In the genomic region with DNA sequence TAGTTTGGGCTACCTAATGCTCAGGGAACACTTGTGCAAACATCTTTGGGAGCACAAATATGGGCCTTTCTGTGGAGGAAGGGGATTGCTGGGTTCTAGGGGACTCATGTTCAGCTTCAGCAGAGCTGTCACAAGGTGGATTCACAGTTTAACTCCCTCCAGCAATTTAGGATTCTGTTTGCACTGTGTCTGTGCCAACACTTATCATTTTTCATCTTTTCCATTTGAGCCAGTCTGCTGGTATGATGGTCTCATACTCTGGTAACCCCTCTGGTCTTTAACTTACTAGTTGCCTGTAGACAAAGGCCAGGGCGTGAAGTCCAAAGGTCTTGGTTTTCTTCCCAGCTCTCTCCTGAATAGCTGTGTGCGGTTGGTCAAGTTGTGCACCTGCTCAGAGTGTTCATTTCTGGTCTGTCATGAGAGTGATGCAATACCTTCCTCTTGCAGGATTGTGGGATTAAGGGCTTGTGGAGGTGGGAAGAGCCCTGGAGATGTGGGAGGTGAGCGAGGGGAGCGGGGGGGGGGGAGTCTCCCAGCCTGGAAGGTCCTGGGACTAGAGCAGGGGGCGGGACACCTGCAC, we compare ENCODE assay signal across 1 cellular context.
TF ChIP-seq lines count a peak whose summit lies in the region.

No MANE protein-coding gene starts in this region.

TF ChIP-seq in HepG2, 621 proteins besides CTCF, POLR2A, EP300 and RAD21 (continued from another document and continues in another):
- TF ChIP-seq AHR (CRISPR knock-in tag; IDR thresholded peaks at IDR 0.05) (no peak), HNF4G (IDR thresholded peaks at IDR 0.05; ENCODE audit: borderline replicate concordance, low read depth, low read length) (peak; percentile 84), HNF4G (CRISPR knock-in tag; IDR thresholded peaks at IDR 0.05; ENCODE audit: borderline replicate concordance, low read depth) (peak; percentile 81; the same call in 1 of the 2 replicates), FIP1L1 (IDR thresholded peaks at IDR 0.05; ENCODE audit: borderline replicate concordance, insufficient read depth, low read depth, low read length) (no peak), ETV5 (CRISPR knock-in tag; IDR thresholded peaks at IDR 0.05; ENCODE audit: borderline replicate concordance) (0 out of 2 replicates have a peak, but pooled peaks have one; percentile 18), ZNF446 (CRISPR knock-in tag; IDR thresholded peaks at IDR 0.05) (no peak), RFX1 (IDR thresholded peaks at IDR 0.05) (no peak), HHEX (CRISPR knock-in tag; IDR thresholded peaks at IDR 0.05) (no peak), ZFP36L2 (CRISPR knock-in tag; IDR thresholded peaks at IDR 0.05) (no peak), KIAA2018 (CRISPR knock-in tag; IDR thresholded peaks at IDR 0.05; ENCODE audit: borderline replicate concordance) (no peak), KLF11 (CRISPR knock-in tag; IDR thresholded peaks at IDR 0.05) (no peak), GATA4 (IDR thresholded peaks at IDR 0.05; ENCODE audit: borderline replicate concordance, low read depth) (no peak), ZNF275 (CRISPR knock-in tag; IDR thresholded peaks at IDR 0.05; ENCODE audit: borderline replicate concordance) (no peak), RFX5 (IDR thresholded peaks at IDR 0.05; ENCODE audit: low read depth, low read length) (no peak), ZNF878 (CRISPR knock-in tag; IDR thresholded peaks at IDR 0.05) (no peak), RBM39 (IDR thresholded peaks at IDR 0.05; ENCODE audit: low read depth, low read length, poor library complexity, severe bottlenecking) (no peak), ATF4 (CRISPR knock-in tag; IDR thresholded peaks at IDR 0.05) (peak in 1 of 2 experiments; percentile 96; a peak in 3 of 4 replicates), EZH2 (conservative IDR thresholded peaks at IDR 0.05; ENCODE audit: low read depth, low read length) (no peak), MIXL1 (CRISPR knock-in tag; IDR thresholded peaks at IDR 0.05) (0 out of 2 replicates have a peak, but pooled peaks have one; percentile 27), PAX8 (CRISPR knock-in tag; IDR thresholded peaks at IDR 0.05; ENCODE audit: borderline replicate concordance) (no peak), ZNF777 (CRISPR knock-in tag; IDR thresholded peaks at IDR 0.05) (no peak), ZNF691 (CRISPR knock-in tag; IDR thresholded peaks at IDR 0.05; ENCODE audit: borderline replicate concordance, low read depth) (no peak), ZNF253 (CRISPR knock-in tag; IDR thresholded peaks at IDR 0.05; ENCODE audit: borderline replicate concordance) (no peak), CENPBD1 (CRISPR knock-in tag; IDR thresholded peaks at IDR 0.05; ENCODE audit: borderline replicate concordance, low read depth) (no peak), NPAS2 (CRISPR knock-in tag; IDR thresholded peaks at IDR 0.05; ENCODE audit: borderline replicate concordance) (no peak), ZNF34 (CRISPR knock-in tag; IDR thresholded peaks at IDR 0.05; ENCODE audit: borderline replicate concordance) (no peak), FOXK2 (IDR thresholded peaks at IDR 0.05) (no peak), HDAC6 (IDR thresholded peaks at IDR 0.05; ENCODE audit: low read depth, low read length) (no peak), ZNF737 (CRISPR knock-in tag; IDR thresholded peaks at IDR 0.05; ENCODE audit: borderline replicate concordance) (no peak), SAFB2 (CRISPR knock-in tag; IDR thresholded peaks at IDR 0.05; ENCODE audit: borderline replicate concordance, low read depth) (no peak), ZNF772 (CRISPR knock-in tag; IDR thresholded peaks at IDR 0.05) (no peak), PHF21A (CRISPR knock-in tag; IDR thresholded peaks at IDR 0.05) (peak; percentile 47; the same call in 1 of the 2 replicates), ZNF788 (CRISPR knock-in tag; IDR thresholded peaks at IDR 0.05; ENCODE audit: borderline replicate concordance) (no peak), ZFP1 (CRISPR knock-in tag; IDR thresholded peaks at IDR 0.05) (no peak), TEAD2 (CRISPR knock-in tag; IDR thresholded peaks at IDR 0.05) (no peak), KDM6A (CRISPR knock-in tag; IDR thresholded peaks at IDR 0.05; ENCODE audit: low read depth) (no peak), ZNF235 (CRISPR knock-in tag; IDR thresholded peaks at IDR 0.05; ENCODE audit: borderline replicate concordance) (no peak)
- TF ChIP-seq, protein P1, sequence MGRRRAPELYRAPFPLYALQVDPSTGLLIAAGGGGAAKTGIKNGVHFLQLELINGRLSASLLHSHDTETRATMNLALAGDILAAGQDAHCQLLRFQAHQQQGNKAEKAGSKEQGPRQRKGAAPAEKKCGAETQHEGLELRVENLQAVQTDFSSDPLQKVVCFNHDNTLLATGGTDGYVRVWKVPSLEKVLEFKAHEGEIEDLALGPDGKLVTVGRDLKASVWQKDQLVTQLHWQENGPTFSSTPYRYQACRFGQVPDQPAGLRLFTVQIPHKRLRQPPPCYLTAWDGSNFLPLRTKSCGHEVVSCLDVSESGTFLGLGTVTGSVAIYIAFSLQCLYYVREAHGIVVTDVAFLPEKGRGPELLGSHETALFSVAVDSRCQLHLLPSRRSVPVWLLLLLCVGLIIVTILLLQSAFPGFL (CRISPR knock-in tag; IDR thresholded peaks at IDR 0.05): no peak
- TF ChIP-seq, protein P2, sequence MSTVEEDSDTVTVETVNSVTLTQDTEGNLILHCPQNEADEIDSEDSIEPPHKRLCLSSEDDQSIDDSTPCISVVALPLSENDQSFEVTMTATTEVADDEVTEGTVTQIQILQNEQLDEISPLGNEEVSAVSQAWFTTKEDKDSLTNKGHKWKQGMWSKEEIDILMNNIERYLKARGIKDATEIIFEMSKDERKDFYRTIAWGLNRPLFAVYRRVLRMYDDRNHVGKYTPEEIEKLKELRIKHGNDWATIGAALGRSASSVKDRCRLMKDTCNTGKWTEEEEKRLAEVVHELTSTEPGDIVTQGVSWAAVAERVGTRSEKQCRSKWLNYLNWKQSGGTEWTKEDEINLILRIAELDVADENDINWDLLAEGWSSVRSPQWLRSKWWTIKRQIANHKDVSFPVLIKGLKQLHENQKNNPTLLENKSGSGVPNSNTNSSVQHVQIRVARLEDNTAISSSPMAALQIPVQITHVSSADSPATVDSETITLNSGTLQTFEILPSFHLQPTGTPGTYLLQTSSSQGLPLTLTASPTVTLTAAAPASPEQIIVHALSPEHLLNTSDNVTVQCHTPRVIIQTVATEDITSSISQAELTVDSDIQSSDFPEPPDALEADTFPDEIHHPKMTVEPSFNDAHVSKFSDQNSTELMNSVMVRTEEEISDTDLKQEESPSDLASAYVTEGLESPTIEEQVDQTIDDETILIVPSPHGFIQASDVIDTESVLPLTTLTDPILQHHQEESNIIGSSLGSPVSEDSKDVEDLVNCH (CRISPR knock-in tag; IDR thresholded peaks at IDR 0.05): no peak
- TF ChIP-seq, protein P3, sequence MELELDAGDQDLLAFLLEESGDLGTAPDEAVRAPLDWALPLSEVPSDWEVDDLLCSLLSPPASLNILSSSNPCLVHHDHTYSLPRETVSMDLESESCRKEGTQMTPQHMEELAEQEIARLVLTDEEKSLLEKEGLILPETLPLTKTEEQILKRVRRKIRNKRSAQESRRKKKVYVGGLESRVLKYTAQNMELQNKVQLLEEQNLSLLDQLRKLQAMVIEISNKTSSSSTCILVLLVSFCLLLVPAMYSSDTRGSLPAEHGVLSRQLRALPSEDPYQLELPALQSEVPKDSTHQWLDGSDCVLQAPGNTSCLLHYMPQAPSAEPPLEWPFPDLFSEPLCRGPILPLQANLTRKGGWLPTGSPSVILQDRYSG (CRISPR knock-in tag; IDR thresholded peaks at IDR 0.05): no peak
- TF ChIP-seq, protein P4, sequence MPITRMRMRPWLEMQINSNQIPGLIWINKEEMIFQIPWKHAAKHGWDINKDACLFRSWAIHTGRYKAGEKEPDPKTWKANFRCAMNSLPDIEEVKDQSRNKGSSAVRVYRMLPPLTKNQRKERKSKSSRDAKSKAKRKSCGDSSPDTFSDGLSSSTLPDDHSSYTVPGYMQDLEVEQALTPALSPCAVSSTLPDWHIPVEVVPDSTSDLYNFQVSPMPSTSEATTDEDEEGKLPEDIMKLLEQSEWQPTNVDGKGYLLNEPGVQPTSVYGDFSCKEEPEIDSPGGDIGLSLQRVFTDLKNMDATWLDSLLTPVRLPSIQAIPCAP (CRISPR knock-in tag; IDR thresholded peaks at IDR 0.05; ENCODE audit: low read depth): no peak
- TF ChIP-seq, protein P5, sequence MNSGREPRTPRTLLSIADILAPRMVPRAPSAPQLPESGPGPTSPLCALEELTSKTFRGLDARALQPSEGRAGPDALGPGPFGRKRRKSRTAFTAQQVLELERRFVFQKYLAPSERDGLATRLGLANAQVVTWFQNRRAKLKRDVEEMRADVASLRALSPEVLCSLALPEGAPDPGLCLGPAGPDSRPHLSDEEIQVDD (CRISPR knock-in tag; IDR thresholded peaks at IDR 0.05; ENCODE audit: borderline replicate concordance): no peak
